In the genomic region with DNA sequence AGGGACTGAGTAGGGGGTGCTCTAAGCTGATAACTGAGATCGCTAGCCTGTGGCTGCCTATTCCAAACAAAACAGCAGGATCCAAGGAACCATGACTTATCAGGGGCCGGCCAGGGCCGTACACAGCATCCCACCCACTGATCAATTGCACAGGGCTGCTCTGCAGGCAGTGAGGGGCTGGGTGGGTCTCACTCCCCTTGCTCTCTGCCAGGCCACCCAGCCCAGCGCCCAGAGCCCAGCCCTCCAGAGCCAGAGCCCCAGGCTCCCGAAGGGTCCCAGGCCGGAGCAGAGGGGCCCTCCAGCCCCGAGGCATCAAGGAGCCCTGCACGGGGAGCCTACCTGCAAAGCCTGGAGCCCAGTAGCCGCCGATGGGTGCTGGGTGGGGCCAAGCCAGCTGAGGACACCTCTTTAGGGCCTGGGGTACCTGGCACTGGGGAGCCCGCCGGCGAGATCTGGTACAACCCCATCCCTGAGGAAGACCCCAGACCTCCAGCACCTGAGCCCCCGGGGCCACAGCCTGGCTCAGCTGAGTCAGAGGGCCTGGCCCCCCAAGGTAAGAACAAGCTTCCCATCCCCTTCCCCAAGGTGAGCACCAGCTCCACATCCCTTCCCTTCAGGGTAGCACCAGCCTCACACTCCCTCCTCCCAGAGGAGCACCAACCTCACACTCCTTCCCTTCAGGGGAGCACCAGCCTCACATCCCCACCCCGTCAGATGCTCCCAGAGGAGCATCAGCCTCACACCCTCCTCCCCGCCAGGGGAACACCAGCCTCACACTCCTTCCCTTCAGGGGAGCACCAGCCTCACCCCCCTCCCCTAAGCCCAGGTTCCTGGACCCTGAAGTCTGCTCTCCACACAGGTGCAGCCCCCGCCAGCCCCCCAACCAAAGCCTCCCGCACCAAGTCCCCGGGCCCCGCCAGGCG, we compare ENCODE assay signal across 14 cellular contexts. TPM values are rescaled to one million over a fixed set of nuclear protein-coding genes. Genes with fewer than 3 reads are reported as not detected.
DNase-seq lines count a peak whose midpoint lies in the region; ATAC-seq, FAIRE-seq and TF ChIP-seq lines count a peak whose summit lies in the region.
"Had no signal": no experiment of that assay in that cellular context is flagged by ENCODE, and none has a peak within 500 bp of the region (broad histone marks: within the 10 kb centered on the region; RNA-seq: fewer than 3 reads in every experiment).

No MANE protein-coding gene starts in this region.

- no peaks in the 10 kb centered on the region for H3K27me3 ChIP-seq in adipocyte (replicated peaks; ENCODE audit: control insufficient read depth, insufficient read depth, low read length)
- H3K27me3 ChIP-seq in hepatocyte = peaks cover 5% of the 10 kb centered on the region
- no peaks in the 10 kb centered on the region for H3K27me3 ChIP-seq in skeletal muscle satellite cell (ENCODE audit: control insufficient read depth, insufficient read depth, low read length)

- H3K9me3 ChIP-seq in adipocyte (ENCODE audit: control insufficient read depth, low read length) = peaks cover 5% of the 10 kb centered on the region
- no peaks in the 10 kb centered on the region for H3K9me3 ChIP-seq in hepatocyte (ENCODE audit: low read depth)
- no peaks in the 10 kb centered on the region for H3K9me3 ChIP-seq in skeletal muscle satellite cell (replicated peaks; ENCODE audit: low read length)

- no peak for ATAC-seq in HG03095 (IDR thresholded peaks at IDR 0.05; ENCODE audit: unreplicated experiment)
- ATAC-seq: CD8-positive, alpha-beta T cell had no signal

- H3K9me2 ChIP-seq in hepatocyte (replicated peaks; ENCODE audit: insufficient read depth) = no peaks in the 10 kb centered on the region

- H3K9ac ChIP-seq in adipocyte (ENCODE audit: low read length) (peak overlapping the region; percentile 97), skeletal muscle satellite cell (ENCODE audit: low read depth, low read length) (peak overlapping the region; percentile 98)

- TF ChIP-seq CTCF in GM10266 (IDR thresholded peaks at IDR 0.05; ENCODE audit: control insufficient read depth, insufficient read depth, low read depth, missing control alignments) (no peak), hepatocyte (IDR thresholded peaks at IDR 0.05; ENCODE audit: poor library complexity) (no peak)

- H3K4me2 ChIP-seq in hepatocyte (peak overlapping the region; percentile 96), skeletal muscle satellite cell (ENCODE audit: low read length) (peak overlapping the region; percentile 93)

- H3K4me1 ChIP-seq in adipocyte (ENCODE audit: control insufficient read depth, insufficient read depth, low read length) = peaks cover 15% of the 10 kb centered on the region
- H3K4me1 ChIP-seq in hepatocyte (ENCODE audit: insufficient read depth) = no peaks in the 10 kb centered on the region
- peaks cover 20% of the 10 kb centered on the region for H3K4me1 ChIP-seq in skeletal muscle satellite cell (ENCODE audit: control insufficient read depth, insufficient read depth, low read length)

- WGBS in hepatocyte (ENCODE audit: low lambda C conversion rate, missing lambda C conversion rate) = 82% methylated on average over 16 of the region's 21 CpGs

- no peak for FAIRE-seq in GM19239 (lab: Jason Lieb, UNC)

- DNase-seq in GM10266 (ENCODE audit: extremely low spot score) (peak; percentile 42), adipocyte (ENCODE audit: low read depth) (no peak), hepatocyte (ENCODE audit: low spot score) (no peak), GM19239 (ENCODE audit: insufficient read length, low spot score) (no peak)
- no peak for DNase-seq in activated naive CD4-positive, alpha-beta T cell treated with Interleukin-2 at 50 U/mL for 16 hours
- DNase-seq in stimulated activated CD4-positive, alpha-beta T cell treated with anti-CD3 and anti-CD28 coated beads, Interleukin-4, amount 100 ng/mL, for 1 hour = no peak
- DNase-seq: activated T-cell treated with anti-CD3 and anti-CD28 coated beads for 4 hours; anterior cingulate cortex; CD8-positive, alpha-beta T cell; NCI-H510A; SIG-M5; WERI-Rb-1 had no signal

- peak overlapping the region; percentile 95 for H3K4me3 ChIP-seq in adipocyte (ENCODE audit: low read length)
- H3K4me3 ChIP-seq in hepatocyte = no peak overlapping the region
- peak overlapping the region; percentile 91 for H3K4me3 ChIP-seq in skeletal muscle satellite cell (ENCODE audit: low read length)

- no peaks in the 10 kb centered on the region for H4K20me1 ChIP-seq in hepatocyte (ENCODE audit: insufficient read depth, poor library complexity, severe bottlenecking)

- no peak overlapping the region for H2AFZ ChIP-seq in hepatocyte

- no peak overlapping the region for H3K27ac ChIP-seq in hepatocyte
- H3K27ac ChIP-seq: WERI-Rb-1 had no signal

- H3K79me2 ChIP-seq in hepatocyte = peaks cover 12% of the 10 kb centered on the region

- H3K36me3 ChIP-seq in adipocyte (ENCODE audit: control insufficient read depth, insufficient read depth, low read length, severe bottlenecking) (peaks cover 41% of the 10 kb centered on the region), hepatocyte (replicated peaks; ENCODE audit: insufficient read depth, low read depth) (no peaks in the 10 kb centered on the region), skeletal muscle satellite cell (ENCODE audit: insufficient read depth, low read length) (peaks cover 49% of the 10 kb centered on the region)
- H3K36me3 ChIP-seq: WERI-Rb-1 had no signal

RNA-seq across cellular contexts. Expression of a gene that starts 1.9 kb away (rescaled TPM):
- 14.5 and 17.8 TPM in 2 replicates for total RNA-seq in hepatocyte
- polyA plus RNA-seq in hepatocyte = 15.2 and 18.5 TPM in 2 replicates
- total RNA-seq in skeletal muscle satellite cell (2012; rRNA removed) = 27.6 and 44.3 TPM in 2 replicates
- total RNA-seq: CD8-positive, alpha-beta T cell had no signal

RNA-seq across cellular contexts. Expression of a gene that starts 27.1 kb away (rescaled TPM):
- total RNA-seq in hepatocyte = not detected in 2 replicates
- not detected in 2 replicates for polyA plus RNA-seq in hepatocyte
- not detected in 2 replicates for total RNA-seq in skeletal muscle satellite cell (2012; rRNA removed)
- total RNA-seq: CD8-positive, alpha-beta T cell had no signal

RNA-seq across cellular contexts. Expression of a gene that starts 59.8 kb away (rescaled TPM):
- total RNA-seq in hepatocyte = not detected in 2 replicates
- polyA plus RNA-seq in hepatocyte = not detected in 2 replicates
- total RNA-seq in skeletal muscle satellite cell (2012; rRNA removed) = not detected in 2 replicates
- total RNA-seq: CD8-positive, alpha-beta T cell had no signal
